In the genomic region with DNA sequence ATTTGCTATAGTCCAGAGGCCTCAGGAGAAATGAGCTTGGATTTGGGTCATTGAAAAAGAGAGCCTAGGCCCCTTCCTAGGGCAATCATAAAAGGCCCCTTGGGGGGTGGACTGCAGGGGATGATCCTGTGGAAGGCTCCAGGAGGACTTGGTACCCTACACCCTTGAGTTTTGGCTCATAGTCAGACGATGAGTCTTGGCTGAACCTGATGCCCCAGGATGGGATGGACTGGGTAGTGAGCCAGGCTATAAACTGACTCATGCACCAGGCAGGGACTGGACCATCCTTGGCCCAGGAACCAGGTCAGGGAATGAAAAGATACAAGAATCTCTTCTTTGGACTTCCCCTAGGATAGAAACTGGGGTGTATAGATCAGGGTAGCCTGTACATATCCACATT, we compare ENCODE assay signal across 1 cellular context.
TF ChIP-seq lines count a peak whose summit lies in the region.

No MANE protein-coding gene starts in this region.

TF ChIP-seq in GM23338, 12 proteins besides CTCF, POLR2A, EP300 and RAD21:
- TF ChIP-seq POLR2AphosphoS5 (IDR thresholded peaks at IDR 0.05; ENCODE audit: low read depth): no peak
- no peak for TF ChIP-seq NANOG (IDR thresholded peaks at IDR 0.05; ENCODE audit: borderline replicate concordance)
- no peak for TF ChIP-seq JUNB (IDR thresholded peaks at IDR 0.05; ENCODE audit: unreplicated experiment)
- TF ChIP-seq ETS1 (IDR thresholded peaks at IDR 0.05): no peak
- TF ChIP-seq CREB1 (CRISPR knock-in tag; IDR thresholded peaks at IDR 0.05; ENCODE audit: low read depth): no peak
- TF ChIP-seq ZNF331 (CRISPR knock-in tag; IDR thresholded peaks at IDR 0.05; ENCODE audit: low read depth): no peak
- no peak for TF ChIP-seq EZH2phosphoT487 (IDR thresholded peaks at IDR 0.05; ENCODE audit: unreplicated experiment)
- TF ChIP-seq STAT1 (IDR thresholded peaks at IDR 0.05; ENCODE audit: unreplicated experiment): no peak
- no peak for TF ChIP-seq REST (IDR thresholded peaks at IDR 0.05; ENCODE audit: unreplicated experiment)
- no peak for TF ChIP-seq EZH2 (IDR thresholded peaks at IDR 0.05; ENCODE audit: low read depth, unreplicated experiment)
- no peak for TF ChIP-seq ZNF114 (CRISPR knock-in tag; IDR thresholded peaks at IDR 0.05)
- TF ChIP-seq ZNF462 (CRISPR knock-in tag; IDR thresholded peaks at IDR 0.05): no peak
TF ChIP-seq in GM23338: peak in this region for 0.
